ENCODE assay signal across 23 cellular contexts in the genomic region with DNA sequence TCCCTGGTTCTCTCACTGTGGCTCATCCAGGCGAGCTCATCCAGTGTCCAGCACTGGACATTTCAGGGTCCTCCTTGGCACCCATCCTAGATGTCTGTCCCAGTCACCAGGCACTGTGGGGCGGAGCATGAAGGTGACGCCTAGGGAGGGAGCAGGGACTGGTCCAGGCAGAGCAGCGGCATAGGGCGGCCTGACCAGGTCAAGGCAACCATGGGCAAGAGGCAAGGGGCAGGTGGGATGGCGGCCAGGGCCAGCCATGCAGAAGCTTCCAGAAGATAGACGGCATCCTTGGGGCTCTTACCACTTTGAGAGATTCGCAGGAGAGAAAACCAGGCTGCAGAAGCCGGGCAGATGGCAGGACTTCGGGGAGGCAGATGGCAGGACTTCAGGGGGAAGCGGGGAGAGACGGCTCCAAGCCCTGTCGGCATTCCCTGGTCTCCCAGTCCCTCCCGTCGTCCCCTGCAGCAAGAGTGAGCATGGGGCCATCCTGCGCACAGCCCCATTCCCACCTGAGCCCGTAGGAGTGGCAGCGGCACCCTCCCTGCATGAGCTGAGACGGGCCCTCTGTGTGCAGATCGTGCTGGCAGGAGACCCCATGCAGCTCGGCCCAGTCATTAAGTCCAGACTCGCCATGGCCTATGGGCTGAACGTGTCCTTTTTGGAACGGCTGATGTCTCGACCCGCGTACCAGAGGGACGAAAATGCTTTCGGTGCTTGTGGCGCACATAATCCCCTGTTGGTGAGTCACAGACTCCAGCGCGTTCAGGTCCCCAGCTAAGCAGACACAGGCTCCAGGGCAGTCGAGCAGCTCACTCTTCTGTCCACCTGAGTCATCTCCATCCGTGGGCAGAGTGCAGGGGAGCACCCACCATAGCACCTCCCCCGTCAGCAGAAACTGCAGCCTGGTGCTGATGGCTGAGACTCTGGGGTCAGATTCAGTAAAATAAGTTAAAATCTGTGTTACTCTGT. TPM values are rescaled to one million over a fixed set of nuclear protein-coding genes. Genes with fewer than 3 reads are reported as not detected.
DNase-seq lines count a peak whose midpoint lies in the region; ATAC-seq, FAIRE-seq and TF ChIP-seq lines count a peak whose summit lies in the region.
"Had no signal": no experiment of that assay in that cellular context is flagged by ENCODE, and none has a peak within 500 bp of the region (broad histone marks: within the 10 kb centered on the region; RNA-seq: fewer than 3 reads in every experiment).

No MANE protein-coding gene starts in this region.

- H3K27me3 ChIP-seq in K562 (ENCODE audit: control insufficient read depth in 2 of 2, insufficient read depth in 2 of 2, low read length in 2 of 2) (peaks cover 0 to 29% of the 10 kb centered on the region in 2 experiments; a peak in 3 of 5 replicates), neural progenitor cell (peaks cover 10% of the 10 kb centered on the region), heart right ventricle (peaks cover 0 to 15% (median 10%) of the 10 kb centered on the region in 7 donors)
- H3K27me3 ChIP-seq: ovary, sigmoid colon had no signal

- no peaks in the 10 kb centered on the region for H3F3A ChIP-seq in neural progenitor cell (ENCODE audit: low read depth)

- POLR2A ChIA-PET in K562 (lab: Yijun Ruan, JAX), result interaction anchor here (0.6 to 1.2 kb wide), 3 partner anchors 15 to 146 kb away, joined by 3 to 4 read pairs (median 3); no protein-coding TSS in a partner anchor

- H4K20me1 ChIP-seq in K562 (replicated peaks; ENCODE audit: control insufficient read depth, insufficient read depth, low read length) (peaks cover 5% of the 10 kb centered on the region; the same call in 1 of the 2 replicates), neural progenitor cell (ENCODE audit: low read depth) (no peaks in the 10 kb centered on the region)

- H3K27me3 Mint-ChIP-seq in neural progenitor cell (ENCODE audit: insufficient read depth, low read depth), result peaks cover 9% of the 10 kb centered on the region
- no peaks in the 10 kb centered on the region for H3K27me3 Mint-ChIP-seq in natural killer cell treated with Interleukin-12 subunit alpha and Interleukin-12 subunit beta and Interleukin-15 and Interleukin-18, amount 100 ng/mL, for 72 hours

- H3K79me2 ChIP-seq in K562 (ENCODE audit: control insufficient read depth, insufficient read depth, low read length) (no peaks in the 10 kb centered on the region), neural progenitor cell (ENCODE audit: low read depth) (no peaks in the 10 kb centered on the region)

- H2AFZ ChIP-seq in K562 (ENCODE audit: low read depth, low read length) (no peak overlapping the region), neural progenitor cell (replicated peaks) (no peak overlapping the region)

- H3K4me3 Mint-ChIP-seq in neural progenitor cell, result no peak overlapping the region
- H3K4me3 Mint-ChIP-seq in natural killer cell treated with Interleukin-12 subunit alpha and Interleukin-12 subunit beta and Interleukin-15 and Interleukin-18, amount 100 ng/mL, for 72 hours, result no peak overlapping the region
- H3K4me3 Mint-ChIP-seq: endodermal cell had no signal

- ATAC-seq in K562, result no peak
- ATAC-seq in natural killer cell treated with Interleukin-12 subunit alpha and Interleukin-12 subunit beta and Interleukin-15 and Interleukin-18, amount 100 ng/mL, for 72 hours, result no peak
- no peak for ATAC-seq in GM21390 (IDR thresholded peaks at IDR 0.05; ENCODE audit: unreplicated experiment)
- ATAC-seq in heart right ventricle, result no peak
- ATAC-seq: lower lobe of right lung; stimulated activated naive CD8-positive, alpha-beta T cell treated with anti-CD3 and anti-CD28 coated beads, Interleukin-15, Interleukin-2, amounts not matched to agents 100 U/mL and 50 U/mL, for 24 hours had no signal

- H3K36me3 ChIP-seq in K562 (ENCODE audit: control insufficient read depth, insufficient read depth, low read length) (no peaks in the 10 kb centered on the region), neural progenitor cell (no peaks in the 10 kb centered on the region), heart right ventricle (no peaks in the 10 kb centered on the region)
- H3K36me3 ChIP-seq: lower lobe of right lung, ovary, sigmoid colon had no signal

- DNase-seq in DMS 273 treated with DMSO at 0.1 percent for 48 hours (lab: John Stamatoyannopoulos, UW), result peak; percentile 12
- peak; percentile 78 for DNase-seq in NCI-H2171 treated with DMSO at 0.1 percent for 48 hours (lab: John Stamatoyannopoulos, UW)
- DNase-seq in K562 (ENCODE audit: extremely low read depth in 1 of 4, low spot score in 3 of 4), result peak in 2 of 4 experiments; percentile 25 to 26
- DNase-seq in neural progenitor cell (ENCODE audit: low spot score), result no peak
- no peak for DNase-seq in natural killer cell treated with Interleukin-12 subunit alpha and Interleukin-12 subunit beta and Interleukin-15 and Interleukin-18, amount 100 ng/mL, for 72 hours (ENCODE audit: low spot score)
- no peak for DNase-seq in T-helper 2 cell
- DNase-seq in heart right ventricle, result no peak
- DNase-seq: activated CD4-positive, alpha-beta T cell treated with anti-CD3 and anti-CD28 coated beads for 1 hour; activated gamma-delta T cell; amniotic stem cell; DMS153; lower lobe of right lung; NCI-H1436 treated with DMSO at 0.1 percent for 48 hours; NCI-H2227 treated with DMSO at 0.1 percent for 48 hours; NK-92 treated with Interleukin-12 subunit alpha and Interleukin-12 subunit beta, amount 100 ng/mL, for 24 hours; RPMI8226; sigmoid colon; stimulated activated CD4-positive, alpha-beta T cell treated with anti-CD3 and anti-CD28 coated beads, Interleukin-1b, Interleukin-23, amount 100 ng/mL, for 48 hours; stimulated activated naive CD8-positive, alpha-beta T cell treated with anti-CD3 and anti-CD28 coated beads, Interleukin-15, Interleukin-2, amounts not matched to agents 100 U/mL and 50 U/mL, for 24 hours had no signal

- peaks cover 19% of the 10 kb centered on the region for H3K4me1 Mint-ChIP-seq in neural progenitor cell
- H3K4me1 Mint-ChIP-seq in natural killer cell treated with Interleukin-12 subunit alpha and Interleukin-12 subunit beta and Interleukin-15 and Interleukin-18, amount 100 ng/mL, for 72 hours (ENCODE audit: low read depth in 2 of 2), result peaks cover 0 to 4% of the 10 kb centered on the region in 2 donors
- H3K4me1 Mint-ChIP-seq: endodermal cell had no signal

- 22% methylated on average over 19 of the region's 35 CpGs for WGBS in K562 (ENCODE audit: insufficient coverage, low coverage, missing lambda C conversion rate)
- WGBS in heart right ventricle, 2 donors, result 89 to 91% methylated on average over 35 of the region's 35 CpGs

- no peak overlapping the region for H3K4me3 ChIP-seq in K562
- H3K4me3 ChIP-seq in neural progenitor cell, result no peak overlapping the region
- no peak overlapping the region for H3K4me3 ChIP-seq in heart right ventricle
- H3K4me3 ChIP-seq: lower lobe of right lung, ovary, sigmoid colon had no signal

- no peaks in the 10 kb centered on the region for H3K9me1 ChIP-seq in K562 (ENCODE audit: control insufficient read depth, insufficient read depth, low read length)

- FAIRE-seq in K562 (lab: Jason Lieb, UNC), result no peak
- FAIRE-seq: islet of Langerhans had no signal

- H3K9ac ChIP-seq in K562 (ENCODE audit: insufficient read depth in 1 of 2, low read depth in 2 of 2, low read length in 2 of 2) (0 out of 4 replicates have a peak overlapping the region, but pooled peaks of 1 of the 2 experiments have one; percentile 20), neural progenitor cell (no peak overlapping the region)

- TF ChIP-seq EP300 in K562 (IDR thresholded peaks at IDR 0.05; ENCODE audit: low read length), result no peak

- H3K4me1 ChIP-seq in K562 (replicated peaks in 1 of 2; ENCODE audit: control insufficient read depth in 2 of 2, insufficient read depth in 2 of 2, low read length in 2 of 2) (peaks cover 5 to 54% of the 10 kb centered on the region in 2 experiments; a peak in 4 of 5 replicates), neural progenitor cell (peaks cover 3% of the 10 kb centered on the region), heart right ventricle (peaks cover 0 to 20% (median 0%) of the 10 kb centered on the region in 9 donors)
- H3K4me1 ChIP-seq: lower lobe of right lung had no signal

- H3K4me2 ChIP-seq in K562 (ENCODE audit: insufficient read depth, low read length), result no peak overlapping the region
- no peak overlapping the region for H3K4me2 ChIP-seq in neural progenitor cell

- no peaks in the 10 kb centered on the region for H3K9me3 Mint-ChIP-seq in neural progenitor cell
- H3K9me3 Mint-ChIP-seq in natural killer cell treated with Interleukin-12 subunit alpha and Interleukin-12 subunit beta and Interleukin-15 and Interleukin-18, amount 100 ng/mL, for 72 hours, result no peaks in the 10 kb centered on the region
- H3K9me3 Mint-ChIP-seq: endodermal cell had no signal

- intact Hi-C loops in K562 (cut with micrococcal nuclease), result no loop called here
- intact Hi-C loops in heart right ventricle (cut with DNase I), result loop anchor here in 2 of 10 donors (2.0 to 5.0 kb wide), 2 partner anchors 57 to 58 kb away; no protein-coding TSS in a partner anchor

- CTCF ChIA-PET in K562 (lab: Yijun Ruan, JAX; ENCODE audit: low intra/inter-chr PET ratio), result interaction anchor here (1.1 to 2.2 kb wide), 3 partner anchors 39 to 192 kb away, joined by 3 to 12 read pairs (median 4); no protein-coding TSS in a partner anchor

- in situ Hi-C loops in K562 (cut with MboI), result no loop called here

- no peaks in the 10 kb centered on the region for H3K36me3 Mint-ChIP-seq in neural progenitor cell
- no peaks in the 10 kb centered on the region for H3K36me3 Mint-ChIP-seq in natural killer cell treated with Interleukin-12 subunit alpha and Interleukin-12 subunit beta and Interleukin-15 and Interleukin-18, amount 100 ng/mL, for 72 hours

- no peaks in the 10 kb centered on the region for H3K9me3 ChIP-seq in K562 (replicated peaks; ENCODE audit: control insufficient read depth, insufficient read depth, low read depth, low read length)
- no peaks in the 10 kb centered on the region for H3K9me3 ChIP-seq in neural progenitor cell (ENCODE audit: low read depth)
- no peaks in the 10 kb centered on the region for H3K9me3 ChIP-seq in heart right ventricle
- H3K9me3 ChIP-seq: lower lobe of right lung, ovary, sigmoid colon had no signal

- no TSS peak for BruUV-seq in K562 (replicated peaks; lab: Mats Ljungman, UMichigan)

- H3K27ac ChIP-seq in K562 (ENCODE audit: extremely low read depth, low read depth, low read length) (no peak overlapping the region), neural progenitor cell (no peak overlapping the region), heart right ventricle (no peak overlapping the region)
- H3K27ac ChIP-seq: lower lobe of right lung, ovary, sigmoid colon had no signal

- peak overlapping the region; percentile 25 for H3K27ac Mint-ChIP-seq in neural progenitor cell
- H3K27ac Mint-ChIP-seq in natural killer cell treated with Interleukin-12 subunit alpha and Interleukin-12 subunit beta and Interleukin-15 and Interleukin-18, amount 100 ng/mL, for 72 hours, result no peak overlapping the region
- H3K27ac Mint-ChIP-seq: endodermal cell had no signal

- no peak for TF ChIP-seq POLR2A in K562 (conservative IDR thresholded peaks at IDR 0.05)

- TF ChIP-seq RAD21 in K562 (CRISPR knock-in tag; conservative IDR thresholded peaks at IDR 0.05 in 1 of 2, IDR thresholded peaks at IDR 0.05 in 1 of 2), result no peak

- no peak for TF ChIP-seq CTCF in K562 (IDR thresholded peaks at IDR 0.05 in 2 of 3, conservative IDR thresholded peaks at IDR 0.05 in 1 of 3; ENCODE audit: insufficient read depth in 2 of 3, low read depth in 1 of 3, low read length in 3 of 3)
- TF ChIP-seq CTCF in neural progenitor cell (IDR thresholded peaks at IDR 0.05), result no peak
- no peak for TF ChIP-seq CTCF in heart right ventricle (IDR thresholded peaks at IDR 0.05)

RNA-seq across cellular contexts. Expression of gene PANX2, which starts 20.1 kb away (rescaled TPM):
- 2.9 and 7.9 TPM in 2 replicates for total RNA-seq in K562 (2011; cell fraction: chromatin; rRNA removed; ENCODE audit: low replicate concordance)
- 4.5 and 5.7 TPM in 2 replicates for total RNA-seq in K562 (2011; cell fraction: nucleolus; rRNA removed)
- 4.0 and 4.1 TPM in 2 replicates for total RNA-seq in K562 (2011; cell fraction: nucleoplasm; rRNA removed)
- total RNA-seq in K562 (2014; rRNA removed) (0.61 and 1.0 TPM in 2 replicates), K562 (2014; rRNA removed; fragmentation: Illumina TruSeq; extraction: Trizol) (0.06 and 0.07 TPM in 2 replicates), K562 (2015; rRNA removed; fragmentation: Illumina TruSeq; extraction: Trizol) (0.15 and 0.29 TPM in 2 replicates), K562 (2021) (3.0 and 3.9 TPM in 2 replicates), neural progenitor cell (ENCODE audit: low replicate concordance) (0.88 and 1.9 TPM in 2 replicates), heart right ventricle (under 1 TPM in 7 of 10 donors, not detected in 3; 0.15 to 0.61 (median 0.22) TPM)
- polyA plus RNA-seq in K562 (2011; rRNA removed) (1.1 and 1.7 TPM in 2 replicates), K562 (2014; fragmentation: Illumina TruSeq; extraction: Trizol) (0.22 and 0.72 TPM in 2 replicates), K562 (2014; fragmentation: Nextera tagmentation; extraction: Ambion mirVana) (under 1 TPM in 1 of 2 experiments, not detected in 1; 0.01 TPM), K562 (2014; rRNA removed) (1.7 and 1.9 TPM in 2 replicates), heart right ventricle (under 1 TPM; 0.07 to 0.09 TPM)
- polyA plus RNA-seq in K562 (2011; cell fraction: cytosol; rRNA removed), result 2.4 and 3.0 TPM in 2 replicates
- polyA plus RNA-seq in K562 (2011; cell fraction: nucleus; rRNA removed), result 7.8 and 9.9 TPM in 2 replicates
- polyA plus RNA-seq in K562 (2012), result 2.1 and 7.6 TPM in 2 replicates
- 0.24 and 0.60 TPM in 2 replicates for polyA minus RNA-seq in K562 (2011; rRNA and poly(A)+ RNA removed)
- 1.1 and 2.9 TPM in 2 replicates for polyA minus RNA-seq in K562 (2011; cell fraction: cytosol; rRNA and poly(A)+ RNA removed)
- 1.2 and 1.7 TPM in 2 replicates for polyA minus RNA-seq in K562 (2011; cell fraction: nucleus; rRNA and poly(A)+ RNA removed)
- total RNA-seq in natural killer cell treated with Interleukin-12 subunit alpha and Interleukin-12 subunit beta and Interleukin-15 and Interleukin-18, amount 100 ng/mL, for 72 hours, result 1 to 10 TPM; 3.0 to 3.5 TPM

RNA-seq across cellular contexts. Expression of gene TRABD, which starts 35.3 kb away (rescaled TPM):
- 44.8 and 168 TPM in 2 replicates for total RNA-seq in K562 (2011; cell fraction: chromatin; rRNA removed; ENCODE audit: low replicate concordance)
- 130 and 141 TPM in 2 replicates for total RNA-seq in K562 (2011; cell fraction: nucleolus; rRNA removed)
- 69.2 and 70.6 TPM in 2 replicates for total RNA-seq in K562 (2011; cell fraction: nucleoplasm; rRNA removed)
- total RNA-seq in K562 (2014; rRNA removed) (41.2 and 49.8 TPM in 2 replicates), K562 (2014; rRNA removed; fragmentation: Illumina TruSeq; extraction: Trizol) (1.4 and 2.8 TPM in 2 replicates), K562 (2015; rRNA removed; fragmentation: Illumina TruSeq; extraction: Trizol) (14.0 and 14.7 TPM in 2 replicates), K562 (2021) (55.3 and 59.3 TPM in 2 replicates), neural progenitor cell (ENCODE audit: low replicate concordance) (15.4 and 37.4 TPM in 2 replicates), heart right ventricle (10 to 100 TPM; 13.6 to 24.9 (median 16.4) TPM)
- polyA plus RNA-seq in K562 (2011; rRNA removed) (24.3 and 35.9 TPM in 2 replicates), K562 (2014; fragmentation: Illumina TruSeq; extraction: Trizol) (7.7 and 20.3 TPM in 2 replicates), K562 (2014; fragmentation: Nextera tagmentation; extraction: Ambion mirVana) (under 1 TPM; 0.08 to 0.59 TPM), K562 (2014; rRNA removed) (62.0 and 62.9 TPM in 2 replicates), heart right ventricle (10 to 100 TPM; 31.6 to 40.8 TPM)
- 27.7 and 49.1 TPM in 2 replicates for polyA plus RNA-seq in K562 (2011; cell fraction: cytosol; rRNA removed)
- polyA plus RNA-seq in K562 (2011; cell fraction: nucleus; rRNA removed), result 268 and 323 TPM in 2 replicates
- polyA plus RNA-seq in K562 (2012), result 38.7 and 63.6 TPM in 2 replicates
- 4.1 and 8.2 TPM in 2 replicates for polyA minus RNA-seq in K562 (2011; rRNA and poly(A)+ RNA removed)
- polyA minus RNA-seq in K562 (2011; cell fraction: cytosol; rRNA and poly(A)+ RNA removed), result 15.3 and 18.4 TPM in 2 replicates
- polyA minus RNA-seq in K562 (2011; cell fraction: nucleus; rRNA and poly(A)+ RNA removed), result 21.8 and 25.8 TPM in 2 replicates
- 100 to 1,000 TPM in 1 of 2 donors, 10 to 100 TPM in 1; 71.0 to 139 TPM for total RNA-seq in natural killer cell treated with Interleukin-12 subunit alpha and Interleukin-12 subunit beta and Interleukin-15 and Interleukin-18, amount 100 ng/mL, for 72 hours

RNA-seq across cellular contexts. Expression of gene SELENOO, which starts 50.4 kb away (rescaled TPM):
- 12.6 and 38.1 TPM in 2 replicates for total RNA-seq in K562 (2011; cell fraction: chromatin; rRNA removed; ENCODE audit: low replicate concordance)
- total RNA-seq in K562 (2011; cell fraction: nucleolus; rRNA removed), result 37.1 and 42.4 TPM in 2 replicates
- total RNA-seq in K562 (2011; cell fraction: nucleoplasm; rRNA removed), result 17.2 and 22.2 TPM in 2 replicates
- 23.5 and 30.4 TPM in 2 replicates for total RNA-seq in K562 (2014; rRNA removed)
- 0.93 and 1.8 TPM in 2 replicates for total RNA-seq in K562 (2014; rRNA removed; fragmentation: Illumina TruSeq; extraction: Trizol)
- 8.3 and 9.2 TPM in 2 replicates for total RNA-seq in K562 (2015; rRNA removed; fragmentation: Illumina TruSeq; extraction: Trizol)
- total RNA-seq in K562 (2021), result 22.6 and 24.4 TPM in 2 replicates
- 9.7 and 14.9 TPM in 2 replicates for polyA plus RNA-seq in K562 (2011; rRNA removed)
- polyA plus RNA-seq in K562 (2011; cell fraction: cytosol; rRNA removed), result 19.8 and 41.1 TPM in 2 replicates
- 43.7 and 74.3 TPM in 2 replicates for polyA plus RNA-seq in K562 (2011; cell fraction: nucleus; rRNA removed)
- 15.4 and 21.7 TPM in 2 replicates for polyA plus RNA-seq in K562 (2012)
- 2.2 and 11.6 TPM in 2 replicates for polyA plus RNA-seq in K562 (2014; fragmentation: Illumina TruSeq; extraction: Trizol)
- polyA plus RNA-seq in K562 (2014; fragmentation: Nextera tagmentation; extraction: Ambion mirVana), result under 1 TPM; 0.37 to 0.84 TPM
- polyA plus RNA-seq in K562 (2014; rRNA removed), result 24.3 and 24.9 TPM in 2 replicates
- 3.3 and 5.5 TPM in 2 replicates for polyA minus RNA-seq in K562 (2011; rRNA and poly(A)+ RNA removed)
- 8.8 and 11.2 TPM in 2 replicates for polyA minus RNA-seq in K562 (2011; cell fraction: cytosol; rRNA and poly(A)+ RNA removed)
- 7.8 TPM in 2 replicates for polyA minus RNA-seq in K562 (2011; cell fraction: nucleus; rRNA and poly(A)+ RNA removed)
- total RNA-seq in neural progenitor cell (ENCODE audit: low replicate concordance), result 7.6 and 20.8 TPM in 2 replicates
- total RNA-seq in natural killer cell treated with Interleukin-12 subunit alpha and Interleukin-12 subunit beta and Interleukin-15 and Interleukin-18, amount 100 ng/mL, for 72 hours, result 10 to 100 TPM; 23.4 to 43.3 TPM
- 10 to 100 TPM in 9 of 10 donors, 1 to 10 TPM in 1; 9.6 to 24.6 (median 11.9) TPM for total RNA-seq in heart right ventricle
- 10 to 100 TPM; 22.6 to 29.8 TPM for polyA plus RNA-seq in heart right ventricle

Comparison
In these comparisons a context has a peak if more than half of its experiments do, and no peak if none do; other contexts are left out.
1. DNase-seq: peak in DMS 273 treated with DMSO at 0.1 percent for 48 hours (single experiment) and NCI-H2171 treated with DMSO at 0.1 percent for 48 hours (single experiment); none in neural progenitor cell (single experiment), natural killer cell treated with Interleukin-12 subunit alpha and Interleukin-12 subunit beta and Interleukin-15 and Interleukin-18, amount 100 ng/mL, for 72 hours (single experiment), T-helper 2 cell (0 of 5) and heart right ventricle (0 of 2).